ENCODE assay signal across 8 cellular contexts in the genomic region with DNA sequence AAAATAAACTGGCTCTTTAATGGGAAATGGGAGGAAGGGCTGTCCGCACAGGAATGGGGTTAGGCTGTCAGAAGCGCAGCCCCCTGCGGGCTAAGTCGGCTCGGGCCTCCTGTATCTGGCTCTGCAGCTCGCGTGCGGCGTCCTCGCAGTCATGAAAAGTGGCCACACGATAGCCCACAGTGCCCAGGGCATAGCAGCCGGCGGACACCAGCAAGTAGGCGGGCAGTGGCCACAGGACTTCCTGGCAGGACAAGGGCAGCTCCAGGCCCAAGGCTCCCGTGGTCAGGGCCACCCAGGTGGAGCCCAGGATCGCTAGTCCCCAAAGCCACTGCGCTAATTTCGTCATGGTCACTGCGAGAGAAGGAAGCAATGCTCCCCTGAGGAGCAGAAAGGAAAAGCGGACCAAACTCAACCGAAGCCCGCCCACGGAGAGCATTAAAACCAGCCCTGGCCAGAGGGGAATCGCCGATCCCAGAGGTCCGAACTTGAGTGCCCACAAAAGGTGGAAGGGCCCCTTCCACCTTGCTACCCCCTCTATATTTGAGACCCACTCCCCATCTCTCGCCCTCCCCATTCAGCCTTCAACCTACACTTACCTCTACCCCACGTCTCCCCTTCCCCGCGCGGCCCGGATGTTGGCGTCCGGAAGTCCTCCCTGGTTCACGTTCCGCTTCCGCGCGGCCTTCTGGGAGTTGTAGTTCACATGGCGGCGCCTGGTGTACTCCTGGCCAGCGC. TPM values are rescaled to one million over a fixed set of nuclear protein-coding genes. Genes with fewer than 3 reads are reported as not detected.
DNase-seq lines count a peak whose midpoint lies in the region; ATAC-seq, FAIRE-seq and TF ChIP-seq lines count a peak whose summit lies in the region.

A gene with protein sequence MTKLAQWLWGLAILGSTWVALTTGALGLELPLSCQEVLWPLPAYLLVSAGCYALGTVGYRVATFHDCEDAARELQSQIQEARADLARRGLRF (minus strand): TSS at position 637 of the 735 bp plus-strand sequence. CDS start 291 bp downstream, at position 346.

- ATAC-seq in A549 (peak; percentile 81 to 83), GM18873 (IDR thresholded peaks at IDR 0.05; ENCODE audit: low FRiP score, unreplicated experiment) (peak; percentile 54), HG03280 (IDR thresholded peaks at IDR 0.05; ENCODE audit: unreplicated experiment) (peak; percentile 66)

- peak; percentile 85 to 86 for DNase-seq in A549 (ENCODE audit: low read depth in 1 of 2, low spot score in 1 of 2)
- peak; percentile 72 for DNase-seq in NCI-H510A (lab: John Stamatoyannopoulos, UW)
- peak; percentile 87 to 91 for DNase-seq in activated CD4-positive, alpha-beta T cell treated with anti-CD3 and anti-CD28 coated beads for 24 hours (ENCODE audit: low read depth in 2 of 2)
- DNase-seq in cerebellum (ENCODE audit: low spot score), result peak; percentile 92
- peak; percentile 85 for DNase-seq in kidney glomerular epithelial cell (lab: John Stamatoyannopoulos, UW)
- peak; percentile 59 to 84 for DNase-seq in stimulated activated CD4-positive, alpha-beta T cell treated with anti-CD3 and anti-CD28 coated beads, Interleukin-1b, Interleukin-23, amount 100 ng/mL, for 1 hour (ENCODE audit: low read depth in 2 of 2)

- peak within 1 kb of the TSS; percentile 75 for H3K4me2 ChIP-seq in A549

- peak within 1 kb of the TSS; percentile 83 to 90 for H3K27ac ChIP-seq in A549

- FAIRE-seq in A549 (lab: Jason Lieb, UNC), result no peak

- TF ChIP-seq RAD21 in A549 (conservative IDR thresholded peaks at IDR 0.05 in 1 of 2, IDR thresholded peaks at IDR 0.05 in 1 of 2), result no peak

- H3K9me3 ChIP-seq in A549, result no peaks in the 10 kb centered on the region

- peak within 1 kb of the TSS; percentile 65 for H3K4me3 ChIP-seq in A549

- no peak for TF ChIP-seq EP300 in A549 (IDR thresholded peaks at IDR 0.05)

- POLR2A ChIA-PET in A549 (lab: Yijun Ruan, JAX), result interaction anchor here (0.6 kb wide), 2 partner anchors 22 to 277 kb away, joined by 3 to 4 read pairs; no protein-coding TSS in a partner anchor

- peaks cover 12% of the 10 kb centered on the region for H3K4me1 ChIP-seq in A549

- TF ChIP-seq POLR2A in A549 (IDR thresholded peaks at IDR 0.05; ENCODE audit: low read length), result peak; percentile 55

- no peak for TF ChIP-seq CTCF in A549 (IDR thresholded peaks at IDR 0.05)

- 1% methylated on average over 42 of the region's 42 CpGs for WGBS in A549 (ENCODE audit: missing lambda C conversion rate)

- CTCF ChIA-PET in A549 (lab: Yijun Ruan, JAX), result interaction anchor here (1.1 to 2.1 kb wide), 2 partner anchors 37 to 50 kb away, joined by 3 to 4 read pairs; no protein-coding TSS in a partner anchor

TF ChIP-seq in A549, 52 proteins besides CTCF, POLR2A, EP300 and RAD21:
- no peak for TF ChIP-seq FOSB (CRISPR knock-in tag; IDR thresholded peaks at IDR 0.05)
- TF ChIP-seq PHF8 (IDR thresholded peaks at IDR 0.05; ENCODE audit: borderline replicate concordance, low read depth), result no peak
- TF ChIP-seq, protein P1, sequence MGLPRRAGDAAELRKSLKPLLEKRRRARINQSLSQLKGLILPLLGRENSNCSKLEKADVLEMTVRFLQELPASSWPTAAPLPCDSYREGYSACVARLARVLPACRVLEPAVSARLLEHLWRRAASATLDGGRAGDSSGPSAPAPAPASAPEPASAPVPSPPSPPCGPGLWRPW (IDR thresholded peaks at IDR 0.05), result no peak
- TF ChIP-seq NPAS2 (CRISPR knock-in tag; IDR thresholded peaks at IDR 0.05; ENCODE audit: borderline replicate concordance), result no peak
- TF ChIP-seq TFCP2L1 (CRISPR knock-in tag; IDR thresholded peaks at IDR 0.05), result no peak
- TF ChIP-seq, protein P2, sequence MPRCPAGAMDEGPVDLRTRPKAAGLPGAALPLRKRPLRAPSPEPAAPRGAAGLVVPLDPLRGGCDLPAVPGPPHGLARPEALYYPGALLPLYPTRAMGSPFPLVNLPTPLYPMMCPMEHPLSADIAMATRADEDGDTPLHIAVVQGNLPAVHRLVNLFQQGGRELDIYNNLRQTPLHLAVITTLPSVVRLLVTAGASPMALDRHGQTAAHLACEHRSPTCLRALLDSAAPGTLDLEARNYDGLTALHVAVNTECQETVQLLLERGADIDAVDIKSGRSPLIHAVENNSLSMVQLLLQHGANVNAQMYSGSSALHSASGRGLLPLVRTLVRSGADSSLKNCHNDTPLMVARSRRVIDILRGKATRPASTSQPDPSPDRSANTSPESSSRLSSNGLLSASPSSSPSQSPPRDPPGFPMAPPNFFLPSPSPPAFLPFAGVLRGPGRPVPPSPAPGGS (IDR thresholded peaks at IDR 0.05), result peak; percentile 49; the same call in 1 of the 3 replicates
- peak in 1 of 2 experiments; percentile 72; a peak in 2 of 5 replicates for TF ChIP-seq JUN (IDR thresholded peaks at IDR 0.05)
- TF ChIP-seq HOXB5 (CRISPR knock-in tag; IDR thresholded peaks at IDR 0.05), result peak; percentile 58; the same call in 1 of the 2 replicates
- TF ChIP-seq, protein P3, sequence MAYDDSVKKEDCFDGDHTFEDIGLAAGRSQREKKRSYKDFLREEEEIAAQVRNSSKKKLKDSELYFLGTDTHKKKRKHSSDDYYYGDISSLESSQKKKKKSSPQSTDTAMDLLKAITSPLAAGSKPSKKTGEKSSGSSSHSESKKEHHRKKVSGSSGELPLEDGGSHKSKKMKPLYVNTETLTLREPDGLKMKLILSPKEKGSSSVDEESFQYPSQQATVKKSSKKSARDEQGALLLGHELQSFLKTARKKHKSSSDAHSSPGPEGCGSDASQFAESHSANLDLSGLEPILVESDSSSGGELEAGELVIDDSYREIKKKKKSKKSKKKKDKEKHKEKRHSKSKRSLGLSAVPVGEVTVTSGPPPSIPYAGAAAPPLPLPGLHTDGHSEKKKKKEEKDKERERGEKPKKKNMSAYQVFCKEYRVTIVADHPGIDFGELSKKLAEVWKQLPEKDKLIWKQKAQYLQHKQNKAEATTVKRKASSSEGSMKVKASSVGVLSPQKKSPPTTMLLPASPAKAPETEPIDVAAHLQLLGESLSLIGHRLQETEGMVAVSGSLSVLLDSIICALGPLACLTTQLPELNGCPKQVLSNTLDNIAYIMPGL (CRISPR knock-in tag; IDR thresholded peaks at IDR 0.05; ENCODE audit: borderline replicate concordance), result no peak
- TF ChIP-seq, protein P4, sequence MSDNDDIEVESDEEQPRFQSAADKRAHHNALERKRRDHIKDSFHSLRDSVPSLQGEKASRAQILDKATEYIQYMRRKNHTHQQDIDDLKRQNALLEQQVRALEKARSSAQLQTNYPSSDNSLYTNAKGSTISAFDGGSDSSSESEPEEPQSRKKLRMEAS (IDR thresholded peaks at IDR 0.05), result peak; percentile 72
- no peak for TF ChIP-seq POLR2AphosphoS2 (conservative IDR thresholded peaks at IDR 0.05; ENCODE audit: low read length)
- TF ChIP-seq, protein P5, sequence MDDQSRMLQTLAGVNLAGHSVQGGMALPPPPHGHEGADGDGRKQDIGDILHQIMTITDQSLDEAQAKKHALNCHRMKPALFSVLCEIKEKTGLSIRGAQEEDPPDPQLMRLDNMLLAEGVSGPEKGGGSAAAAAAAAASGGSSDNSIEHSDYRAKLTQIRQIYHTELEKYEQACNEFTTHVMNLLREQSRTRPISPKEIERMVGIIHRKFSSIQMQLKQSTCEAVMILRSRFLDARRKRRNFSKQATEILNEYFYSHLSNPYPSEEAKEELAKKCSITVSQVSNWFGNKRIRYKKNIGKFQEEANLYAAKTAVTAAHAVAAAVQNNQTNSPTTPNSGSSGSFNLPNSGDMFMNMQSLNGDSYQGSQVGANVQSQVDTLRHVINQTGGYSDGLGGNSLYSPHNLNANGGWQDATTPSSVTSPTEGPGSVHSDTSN (IDR thresholded peaks at IDR 0.05), result no peak
- TF ChIP-seq, protein P6, sequence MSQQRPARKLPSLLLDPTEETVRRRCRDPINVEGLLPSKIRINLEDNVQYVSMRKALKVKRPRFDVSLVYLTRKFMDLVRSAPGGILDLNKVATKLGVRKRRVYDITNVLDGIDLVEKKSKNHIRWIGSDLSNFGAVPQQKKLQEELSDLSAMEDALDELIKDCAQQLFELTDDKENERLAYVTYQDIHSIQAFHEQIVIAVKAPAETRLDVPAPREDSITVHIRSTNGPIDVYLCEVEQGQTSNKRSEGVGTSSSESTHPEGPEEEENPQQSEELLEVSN (IDR thresholded peaks at IDR 0.05; ENCODE audit: borderline replicate concordance, low read depth), result 0 out of 2 replicates have a peak, but pooled peaks have one; percentile 12
TF ChIP-seq in A549: peak in this region for 5.

RNA-seq across cellular contexts. Expression of the gene that starts here (rescaled TPM):
- polyA plus RNA-seq in A549 (2011; rRNA removed), result 22.8 and 33.7 TPM in 2 replicates
- 252 TPM in 2 replicates for polyA plus RNA-seq in A549 (2012; cell fraction: cytosol; rRNA removed)
- polyA plus RNA-seq in A549 (2012; cell fraction: nucleus; rRNA removed), result 247 and 265 TPM in 2 replicates
- polyA plus RNA-seq in A549 (2017; fragmentation: RNase III; extraction: RNeasy Plus Mini Kit Qiagen cat#74134 plus additional on column Dnase treatment), result 67.5 to 83.0 TPM (median 80.3 TPM) in 3 replicates
- polyA minus RNA-seq in A549 (2011; rRNA and poly(A)+ RNA removed), result 7.8 and 9.2 TPM in 2 replicates
- 7.2 TPM for total RNA-seq in cerebellum

Comparison
In these comparisons a context has a peak if more than half of its experiments do, and no peak if none do; other contexts are left out.
1. Peak in every context shown above with its lines: DNase-seq, ATAC-seq, H3K4me3 ChIP-seq and H3K27ac ChIP-seq.